Comparison of ENCODE assay signal across 8 cellular contexts in the genomic region with DNA sequence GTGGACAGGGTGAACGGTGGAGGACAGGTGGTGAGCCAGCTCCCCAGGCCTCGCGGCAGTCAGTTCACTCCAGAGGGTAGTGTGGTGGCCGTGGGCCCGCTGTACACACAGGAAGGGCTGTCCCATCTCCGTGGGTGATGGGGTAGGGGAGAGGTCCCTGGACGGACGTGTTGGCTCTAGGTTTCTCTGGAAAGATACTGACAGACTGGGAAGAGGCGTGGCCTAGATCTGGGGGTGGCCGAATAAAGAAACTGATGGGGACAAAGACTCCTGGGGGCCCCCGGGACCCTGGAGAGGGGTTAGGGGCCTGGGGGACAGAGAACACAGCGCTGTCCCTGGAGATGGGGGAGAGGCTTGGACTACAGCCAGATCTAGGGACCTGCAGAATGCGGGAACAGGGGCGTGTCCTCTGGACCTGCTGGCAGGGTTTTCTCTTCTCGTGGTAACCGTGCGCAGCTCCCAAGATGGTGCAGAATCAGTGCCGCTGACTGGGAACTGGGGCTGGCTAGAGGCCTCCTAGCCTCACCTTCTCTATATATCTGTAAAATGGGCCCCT. TPM values are rescaled to one million over a fixed set of nuclear protein-coding genes. Genes with fewer than 3 reads are reported as not detected.
DNase-seq lines count a peak whose midpoint lies in the region; ATAC-seq and TF ChIP-seq lines count a peak whose summit lies in the region.

No MANE protein-coding gene starts in this region.

- H3K36me3 ChIP-seq in tibial artery: peaks cover 0 to 28% (median 0%) of the 10 kb centered on the region in 3 donors

- H3K4me3 Mint-ChIP-seq in activated naive CD8-positive, alpha-beta T cell treated with anti-CD3 and anti-CD28 coated beads, Interleukin-2, amount 10 ng/mL, durations not matched to agents 7 days and 5 days: peak overlapping the region; percentile 95

- H3K4me3 ChIP-seq in AG04449 (ENCODE audit: low read depth, low read length) (peak overlapping the region; percentile 64), tibial artery (peak overlapping the region; percentile 51 to 61)

- no peaks in the 10 kb centered on the region for H3K9me3 ChIP-seq in tibial artery

- H3K27ac ChIP-seq in tibial artery: peak overlapping the region in 1 of 2 donors; percentile 22

- H3K36me3 Mint-ChIP-seq in activated naive CD8-positive, alpha-beta T cell treated with anti-CD3 and anti-CD28 coated beads, Interleukin-2, amount 10 ng/mL, durations not matched to agents 7 days and 5 days: peaks cover 2% of the 10 kb centered on the region

- H3K4me1 ChIP-seq in tibial artery: peaks cover 0 to 18% (median 16%) of the 10 kb centered on the region in 4 donors

- H3K4me1 Mint-ChIP-seq in activated naive CD8-positive, alpha-beta T cell treated with anti-CD3 and anti-CD28 coated beads, Interleukin-2, amount 10 ng/mL, durations not matched to agents 7 days and 5 days: peaks cover 7% of the 10 kb centered on the region

- H3K9me3 Mint-ChIP-seq in activated naive CD8-positive, alpha-beta T cell treated with anti-CD3 and anti-CD28 coated beads, Interleukin-2, amount 10 ng/mL, durations not matched to agents 7 days and 5 days: no peaks in the 10 kb centered on the region

- TF ChIP-seq CTCF in AG04449 (IDR thresholded peaks at IDR 0.05; ENCODE audit: insufficient read depth, low read length, missing control alignments) (no peak), tibial artery (IDR thresholded peaks at IDR 0.05) (no peak)

- no peaks in the 10 kb centered on the region for H3K27me3 Mint-ChIP-seq in activated naive CD8-positive, alpha-beta T cell treated with anti-CD3 and anti-CD28 coated beads, Interleukin-2, amount 10 ng/mL, durations not matched to agents 7 days and 5 days

- H3K27me3 ChIP-seq in tibial artery: no peaks in the 10 kb centered on the region

- peak overlapping the region; percentile 57 for H3K27ac Mint-ChIP-seq in activated naive CD8-positive, alpha-beta T cell treated with anti-CD3 and anti-CD28 coated beads, Interleukin-2, amount 10 ng/mL, durations not matched to agents 7 days and 5 days

- CTCF ChIA-PET in AG04449 (lab: Yijun Ruan, JAX): interaction anchor here (0.8 to 8.4 kb wide), 28 partner anchors 8 to 240 kb away, joined by 3 to 86 read pairs (median 4); a partner anchor contains a TSS

- no peak for DNase-seq in AG04449 (ENCODE audit: low read depth, low spot score)
- peak; percentile 28 for DNase-seq in activated naive CD8-positive, alpha-beta T cell treated with anti-CD3 and anti-CD28 coated beads, Interleukin-2, amount 10 ng/mL, durations not matched to agents 7 days and 5 days
- DNase-seq in left colon: no peak
- no peak for DNase-seq in tibial artery
- DNase-seq in NOMO-1 (lab: John Stamatoyannopoulos, UW; ENCODE audit: unreplicated experiment in 2 of 2): no peak

- intact Hi-C loops in left colon (cut with DNase I, micrococcal nuclease) (loop anchor here in 1 of 2 donors (5.0 kb wide), 1 partner anchor 154 kb away; no protein-coding TSS in a partner anchor), tibial artery (cut with DNase I; ENCODE audit: low total_unique reads) (loop anchor here (10.0 kb wide), 1 partner anchor 242 kb away; no protein-coding TSS in a partner anchor)

- ATAC-seq in HG02759 (IDR thresholded peaks at IDR 0.05; ENCODE audit: unreplicated experiment): peak; percentile 10
- no peak for ATAC-seq in activated naive CD8-positive, alpha-beta T cell treated with anti-CD3 and anti-CD28 coated beads, Interleukin-2, amount 10 ng/mL, durations not matched to agents 7 days and 5 days (ENCODE audit: low read depth)
- peak; percentile 50 for ATAC-seq in left colon
- no peak for ATAC-seq in GM19452 (IDR thresholded peaks at IDR 0.05; ENCODE audit: unreplicated experiment)
- no peak for ATAC-seq in GM21717 (IDR thresholded peaks at IDR 0.05; ENCODE audit: unreplicated experiment)

- POLR2A ChIA-PET in AG04449 (lab: Yijun Ruan, JAX): interaction anchor here (0.6 to 1.1 kb wide), 2 partner anchors 8 to 141 kb away, joined by 3 read pairs; a partner anchor contains a TSS
- POLR2A ChIA-PET in activated naive CD8-positive, alpha-beta T cell treated with anti-CD3 and anti-CD28 coated beads, Interleukin-2, amount 10 ng/mL, durations not matched to agents 7 days and 5 days (lab: Charles Lee): interaction anchor here (0.8 to 4.8 kb wide), 7 partner anchors 9 to 73 kb away, joined by 3 to 40 read pairs (median 6); a partner anchor contains a TSS

RNA-seq across cellular contexts. Expression of a gene that starts 4.0 kb away (rescaled TPM):
- total RNA-seq in activated naive CD8-positive, alpha-beta T cell treated with anti-CD3 and anti-CD28 coated beads, Interleukin-2, amount 10 ng/mL, durations not matched to agents 7 days and 5 days: 1 to 10 TPM; 2.3 to 2.5 TPM
- total RNA-seq in left colon: under 1 TPM; 0.46 to 0.70 TPM

RNA-seq across cellular contexts. Expression of a gene that starts 7.5 kb away (rescaled TPM):
- total RNA-seq in activated naive CD8-positive, alpha-beta T cell treated with anti-CD3 and anti-CD28 coated beads, Interleukin-2, amount 10 ng/mL, durations not matched to agents 7 days and 5 days: 10 to 100 TPM; 38.2 to 40.5 TPM
- total RNA-seq in left colon: 10 to 100 TPM; 22.1 to 22.4 TPM

Comparison
In these comparisons a context has a peak if more than half of its experiments do, and no peak if none do; other contexts are left out.
1. ATAC-seq: peak in HG02759 (single experiment) and left colon (single experiment); none in activated naive CD8-positive, alpha-beta T cell treated with anti-CD3 and anti-CD28 coated beads, Interleukin-2, amount 10 ng/mL, durations not matched to agents 7 days and 5 days (single experiment), GM19452 (single experiment) and GM21717 (single experiment).